8 cellular contexts compared by ENCODE assay signal in the genomic region with DNA sequence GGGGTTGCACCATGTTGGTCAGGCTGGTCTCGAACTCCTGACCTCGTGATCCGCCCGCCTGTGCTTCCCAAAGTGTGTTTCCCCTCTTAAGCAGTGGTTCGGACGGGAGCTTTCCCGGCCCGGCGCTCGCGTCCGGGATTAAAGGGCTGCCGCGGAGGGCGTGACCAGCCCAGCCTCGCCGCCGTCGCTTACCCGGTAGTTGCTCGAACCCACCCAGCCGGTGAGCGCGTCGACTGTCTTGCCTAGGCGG. TPM values are rescaled to one million over a fixed set of nuclear protein-coding genes. Genes with fewer than 3 reads are reported as not detected.
A peak's percentile ranks its signal among the peaks of the same experiment; 100 is the strongest.
DNase-seq lines count a peak whose midpoint lies in the region; ATAC-seq and TF ChIP-seq lines count a peak whose summit lies in the region.

No MANE protein-coding gene starts in this region.

- H3K36me3 Mint-ChIP-seq in activated T-helper 2 cell treated with anti-CD3 and anti-CD28 coated beads, Interferon-gamma antibody, Interleukin-2, Interleukin-4, amounts not matched to agents 10 μg/mL and 5 μg/mL and 100 μg/mL, durations not matched to agents 14 hours and 24 hours and 36 hours (ENCODE audit: low read depth), result no peaks in the 10 kb centered on the region

- peak; percentile 54 for ATAC-seq in GM21576 (IDR thresholded peaks at IDR 0.05; ENCODE audit: unreplicated experiment)
- ATAC-seq in Right ventricle myocardium superior (ENCODE audit: poor library complexity), result peak; percentile 82
- peak; percentile 72 to 75 (median 74) for ATAC-seq in psoas muscle

- intact Hi-C loops in activated T-helper 2 cell treated with anti-CD3 and anti-CD28 coated beads, Interferon-gamma antibody, Interleukin-2, Interleukin-4, amounts not matched to agents 10 μg/mL and 5 μg/mL and 100 μg/mL, durations not matched to agents 14 hours and 24 hours and 36 hours (cut with micrococcal nuclease), result loop anchor here (1.0 to 2.0 kb wide), 2 partner anchors 81 to 277 kb away; partner anchors contain the start of gene UBP1
- intact Hi-C loops in Right ventricle myocardium superior (cut with DNase I) (loop anchor here (5.0 kb wide), 2 partner anchors 60 to 80 kb away; no protein-coding TSS in a partner anchor), psoas muscle (cut with DNase I) (loop anchor here (2.0 to 5.0 kb wide), 4 partner anchors 60 to 81 kb away; no protein-coding TSS in a partner anchor)

- H3K4me1 ChIP-seq in psoas muscle, result peaks cover 9% of the 10 kb centered on the region

- TF ChIP-seq CTCF in psoas muscle (IDR thresholded peaks at IDR 0.05), result no peak

- H3K4me3 ChIP-seq in psoas muscle, result peak overlapping the region; percentile 81

- no peaks in the 10 kb centered on the region for H3K9me3 ChIP-seq in psoas muscle

- DNase-seq in EL (peak; percentile 70), HuH-7.5 (ENCODE audit: low spot score) (peak; percentile 57), Right ventricle myocardium superior (peak; percentile 79), psoas muscle (peak in 1 of 2 donors; percentile 70), NCI-H1417 treated with DMSO at 0.1 percent for 48 hours (lab: John Stamatoyannopoulos, UW) (no peak), NCI-H774 (lab: John Stamatoyannopoulos, UW) (no peak)
- DNase-seq in activated T-helper 2 cell treated with anti-CD3 and anti-CD28 coated beads, Interferon-gamma antibody, Interleukin-2, Interleukin-4, amounts not matched to agents 10 μg/mL and 5 μg/mL and 100 μg/mL, durations not matched to agents 14 hours and 24 hours and 36 hours (ENCODE audit: low spot score), result no peak

- H3K27ac ChIP-seq in psoas muscle, result peak overlapping the region; percentile 95

- H3K27ac Mint-ChIP-seq in activated T-helper 2 cell treated with anti-CD3 and anti-CD28 coated beads, Interferon-gamma antibody, Interleukin-2, Interleukin-4, amounts not matched to agents 10 μg/mL and 5 μg/mL and 100 μg/mL, durations not matched to agents 14 hours and 24 hours and 36 hours, result peak overlapping the region; percentile 65

- WGBS in psoas muscle, 3 donors, result 0 to 1% (median 0%) methylated on average over 22 to 26 of the region's 26 CpGs

- peak overlapping the region; percentile 89 for H3K4me3 Mint-ChIP-seq in activated T-helper 2 cell treated with anti-CD3 and anti-CD28 coated beads, Interferon-gamma antibody, Interleukin-2, Interleukin-4, amounts not matched to agents 10 μg/mL and 5 μg/mL and 100 μg/mL, durations not matched to agents 14 hours and 24 hours and 36 hours (ENCODE audit: low read depth)

- no peaks in the 10 kb centered on the region for H3K27me3 ChIP-seq in psoas muscle (ENCODE audit: insufficient read depth in 3 of 3, low read length in 2 of 3)

- peaks cover 11% of the 10 kb centered on the region for H3K4me1 Mint-ChIP-seq in activated T-helper 2 cell treated with anti-CD3 and anti-CD28 coated beads, Interferon-gamma antibody, Interleukin-2, Interleukin-4, amounts not matched to agents 10 μg/mL and 5 μg/mL and 100 μg/mL, durations not matched to agents 14 hours and 24 hours and 36 hours (ENCODE audit: low read depth)

- H3K27me3 Mint-ChIP-seq in activated T-helper 2 cell treated with anti-CD3 and anti-CD28 coated beads, Interferon-gamma antibody, Interleukin-2, Interleukin-4, amounts not matched to agents 10 μg/mL and 5 μg/mL and 100 μg/mL, durations not matched to agents 14 hours and 24 hours and 36 hours (ENCODE audit: low read depth), result peaks cover 2% of the 10 kb centered on the region

- no peaks in the 10 kb centered on the region for H3K36me3 ChIP-seq in psoas muscle (ENCODE audit: insufficient read depth in 1 of 2, low read depth in 1 of 2)

- no peaks in the 10 kb centered on the region for H3K9me3 Mint-ChIP-seq in activated T-helper 2 cell treated with anti-CD3 and anti-CD28 coated beads, Interferon-gamma antibody, Interleukin-2, Interleukin-4, amounts not matched to agents 10 μg/mL and 5 μg/mL and 100 μg/mL, durations not matched to agents 14 hours and 24 hours and 36 hours

RNA-seq across cellular contexts. Expression of gene CLASP2, which starts 0.5 kb away (rescaled TPM):
- 58.8 and 70.9 TPM in 2 replicates for total RNA-seq in activated T-helper 2 cell treated with anti-CD3 and anti-CD28 coated beads, Interferon-gamma antibody, Interleukin-2, Interleukin-4, amounts not matched to agents 10 μg/mL and 5 μg/mL and 100 μg/mL, durations not matched to agents 14 hours and 24 hours and 36 hours
- total RNA-seq in Right ventricle myocardium superior (68.3 TPM), psoas muscle (10 to 100 TPM; 37.7 to 71.9 (median 62.5) TPM)
- 10 to 100 TPM in 1 of 3 donors, 1 to 10 TPM in 2; 7.3 to 32.4 (median 9.3) TPM for polyA plus RNA-seq in psoas muscle

Comparison
In these comparisons a context has a peak if more than half of its experiments do, and no peak if none do; other contexts are left out.
1. DNase-seq: peak in EL (single experiment), HuH-7.5 (single experiment) and Right ventricle myocardium superior (single experiment); none in activated T-helper 2 cell treated with anti-CD3 and anti-CD28 coated beads, Interferon-gamma antibody, Interleukin-2, Interleukin-4, amounts not matched to agents 10 μg/mL and 5 μg/mL and 100 μg/mL, durations not matched to agents 14 hours and 24 hours and 36 hours (single experiment), NCI-H1417 treated with DMSO at 0.1 percent for 48 hours (single experiment) and NCI-H774 (single experiment).
2. Peak in every context shown above with its lines, with median percentiles within 50 percentile points of each other: ATAC-seq.